In the genomic region with DNA sequence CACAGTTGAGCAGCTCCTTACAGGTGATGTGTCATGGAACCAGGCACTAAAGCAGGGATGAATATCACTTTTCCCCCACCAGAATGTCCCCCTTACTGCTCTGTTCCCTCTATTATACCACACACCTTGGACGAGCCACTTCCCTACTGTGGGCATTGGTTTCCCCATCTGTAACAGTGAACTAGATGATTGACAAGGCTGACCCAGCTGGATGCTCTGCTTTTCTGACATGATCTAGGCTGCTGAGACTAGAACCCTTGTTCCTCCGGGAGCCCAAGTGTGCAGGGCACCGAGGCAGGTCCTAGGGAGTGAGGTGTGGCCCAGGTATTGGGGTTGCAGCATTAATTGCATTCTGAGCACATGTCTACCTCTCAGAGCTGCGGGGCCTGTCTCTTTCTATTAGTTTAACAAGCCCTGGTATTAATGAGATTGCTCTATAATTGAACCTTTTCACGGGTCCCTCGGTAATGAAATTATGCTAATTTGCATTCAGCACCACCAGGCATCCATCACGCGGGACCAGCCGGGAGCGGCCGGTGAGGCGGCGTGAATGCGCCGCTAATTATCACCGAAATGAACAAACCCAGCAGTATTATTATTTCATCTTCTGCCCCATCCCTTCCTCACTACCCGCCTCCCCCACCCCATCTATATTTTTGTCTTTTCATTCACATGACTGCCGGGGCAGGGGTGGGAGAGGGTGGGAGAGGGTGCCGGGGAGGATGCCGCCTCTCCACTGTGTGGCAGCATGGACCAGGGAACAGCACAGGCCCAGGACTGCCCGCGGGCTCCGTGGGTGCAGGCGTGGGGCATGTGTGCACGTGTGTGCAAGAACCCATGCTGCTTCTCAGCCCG, we compare ENCODE assay signal across 1 cellular context.
TF ChIP-seq lines count a peak whose summit lies in the region.

No MANE protein-coding gene starts in this region.

TF ChIP-seq in HepG2, 621 proteins besides CTCF, POLR2A, EP300 and RAD21 (continued from another document):
- TF ChIP-seq, protein P1, sequence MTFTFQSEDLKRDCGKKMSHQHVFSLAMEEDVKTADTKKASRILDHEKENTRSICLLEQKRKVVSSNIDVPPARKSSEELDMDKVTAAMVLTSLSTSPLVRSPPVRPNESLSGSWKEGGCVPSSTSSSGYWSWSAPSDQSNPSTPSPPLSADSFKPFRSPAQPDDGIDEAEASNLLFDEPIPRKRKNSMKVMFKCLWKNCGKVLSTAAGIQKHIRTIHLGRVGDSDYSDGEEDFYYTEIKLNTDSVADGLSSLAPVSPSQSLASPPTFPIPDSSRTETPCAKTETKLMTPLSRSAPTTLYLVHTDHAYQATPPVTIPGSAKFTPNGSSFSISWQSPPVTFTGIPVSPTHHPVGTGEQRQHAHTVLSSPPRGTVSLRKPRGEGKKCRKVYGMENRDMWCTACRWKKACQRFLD (CRISPR knock-in tag; IDR thresholded peaks at IDR 0.05; ENCODE audit: borderline replicate concordance), result no peak
